ENCODE assay signal across 14 cellular contexts in the genomic region with DNA sequence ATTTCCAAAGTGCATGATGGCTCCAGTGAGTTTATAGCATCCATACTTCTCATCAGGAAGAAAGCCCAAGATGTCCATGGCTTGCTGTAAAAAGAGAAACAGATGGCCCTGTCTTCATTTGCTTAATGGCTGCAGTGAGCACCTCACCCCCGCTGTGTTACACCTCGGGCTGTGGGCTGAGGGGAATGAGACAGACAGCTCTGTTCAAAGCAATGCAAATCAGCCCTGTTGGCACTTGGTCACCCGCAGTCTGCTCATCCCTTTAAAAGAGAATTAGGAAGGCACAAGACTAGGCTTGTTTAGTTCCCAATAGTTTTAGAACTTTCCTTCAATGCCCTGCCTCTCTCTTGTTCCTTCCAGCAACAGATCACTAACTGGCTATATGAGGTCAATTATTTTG. TPM values are rescaled to one million over a fixed set of nuclear protein-coding genes. Genes with fewer than 3 reads are reported as not detected.
A peak's percentile ranks its signal among the peaks of the same experiment; 100 is the strongest.
DNase-seq lines count a peak whose midpoint lies in the region; ATAC-seq, FAIRE-seq and TF ChIP-seq lines count a peak whose summit lies in the region.
"Had no signal": no experiment of that assay in that cellular context is flagged by ENCODE, and none has a peak within 500 bp of the region (broad histone marks: within the 10 kb centered on the region; RNA-seq: fewer than 3 reads in every experiment).

No MANE protein-coding gene starts in this region.

- H3K9ac ChIP-seq in endothelial cell of umbilical vein (replicated peaks; ENCODE audit: extremely low read depth, insufficient read depth, low read length): no peak overlapping the region

- H3K27me3 Mint-ChIP-seq in activated CD8-positive, alpha-beta T cell treated with anti-CD3 and anti-CD28 coated beads, Interleukin-2, amount 10 ng/mL, durations not matched to agents 7 days and 5 days (ENCODE audit: low read depth): peaks cover 5% of the 10 kb centered on the region
- H3K27me3 Mint-ChIP-seq in activated CD4-positive, alpha-beta T cell treated with anti-CD3 and anti-CD28 coated beads, Interleukin-2, amount 10 ng/mL, durations not matched to agents 7 days and 5 days: no peaks in the 10 kb centered on the region
- H3K27me3 Mint-ChIP-seq: activated naive CD8-positive, alpha-beta T cell had no signal

- H3K9me3 ChIP-seq in endothelial cell of umbilical vein (replicated peaks; ENCODE audit: control insufficient read depth, insufficient read depth, low read length): no peaks in the 10 kb centered on the region

- DNase-seq in NCI-H526 (lab: John Stamatoyannopoulos, UW) (peak; percentile 53 to 67), endothelial cell of umbilical vein (ENCODE audit: low read depth, low spot score) (no peak), posterior cingulate gyrus (peak in 8 of 10 donors; percentile 33 to 92 (median 63)), putamen (ENCODE audit: low spot score) (no peak)
- DNase-seq in activated CD8-positive, alpha-beta T cell treated with anti-CD3 and anti-CD28 coated beads, Interleukin-2, amount 10 ng/mL, durations not matched to agents 7 days and 5 days: no peak
- DNase-seq in activated CD4-positive, alpha-beta T cell treated with anti-CD3 and anti-CD28 coated beads, Interleukin-2, amount 10 ng/mL, durations not matched to agents 7 days and 5 days: no peak
- DNase-seq: NCI-H2081 treated with DMSO at 0.1 percent for 48 hours, OCI-M1, small intestine had no signal

- H3K27ac ChIP-seq in endothelial cell of umbilical vein (ENCODE audit: insufficient read depth, low read depth, low read length): no peak overlapping the region
- H3K27ac ChIP-seq: HL-60 had no signal

- H4K20me1 ChIP-seq in endothelial cell of umbilical vein (replicated peaks; ENCODE audit: control insufficient read depth, extremely low read depth, insufficient read depth, low read length): no peaks in the 10 kb centered on the region

- no peaks in the 10 kb centered on the region for H3K36me3 ChIP-seq in endothelial cell of umbilical vein (ENCODE audit: control insufficient read depth in 2 of 2, extremely low read depth in 1 of 2, insufficient read depth in 2 of 2, low read length in 2 of 2)

- BruUV-seq in endothelial cell of umbilical vein (replicated peaks; lab: Mats Ljungman, UMichigan): no TSS peak

- POLR2A ChIA-PET in endothelial cell of umbilical vein (lab: Charles Lee): no interaction called here
- POLR2A ChIA-PET in activated CD8-positive, alpha-beta T cell treated with anti-CD3 and anti-CD28 coated beads, Interleukin-2, amount 10 ng/mL, durations not matched to agents 7 days and 5 days (lab: Charles Lee): no interaction called here
- POLR2A ChIA-PET in activated CD4-positive, alpha-beta T cell treated with anti-CD3 and anti-CD28 coated beads, Interleukin-2, amount 10 ng/mL, durations not matched to agents 7 days and 5 days (lab: Charles Lee): no interaction called here

- H3K4me1 ChIP-seq in endothelial cell of umbilical vein (ENCODE audit: control insufficient read depth, extremely low read depth, insufficient read depth, low read length): peaks cover 12% of the 10 kb centered on the region

- TF ChIP-seq CTCF in endothelial cell of umbilical vein (IDR thresholded peaks at IDR 0.05; ENCODE audit: extremely low read depth in 1 of 2, insufficient read depth in 1 of 2, low read depth in 1 of 2, low read length in 2 of 2): no peak

- no peaks in the 10 kb centered on the region for H3K27me3 ChIP-seq in endothelial cell of umbilical vein (ENCODE audit: control insufficient read depth in 2 of 2, insufficient read depth in 2 of 2, low read length in 2 of 2)

- FAIRE-seq in endothelial cell of umbilical vein (lab: Jason Lieb, UNC): no peak
- FAIRE-seq: small intestine had no signal

- no peaks in the 10 kb centered on the region for H3K9me3 Mint-ChIP-seq in activated CD8-positive, alpha-beta T cell treated with anti-CD3 and anti-CD28 coated beads, Interleukin-2, amount 10 ng/mL, durations not matched to agents 7 days and 5 days (ENCODE audit: insufficient read depth)
- no peaks in the 10 kb centered on the region for H3K9me3 Mint-ChIP-seq in activated CD4-positive, alpha-beta T cell treated with anti-CD3 and anti-CD28 coated beads, Interleukin-2, amount 10 ng/mL, durations not matched to agents 7 days and 5 days

- H3K4me3 ChIP-seq in endothelial cell of umbilical vein (replicated peaks in 1 of 3; ENCODE audit: insufficient read depth in 1 of 3, low read depth in 1 of 3, low read length in 3 of 3): no peak overlapping the region
- H3K4me3 ChIP-seq: lung had no signal

- peak; percentile 45 for ATAC-seq in HG02763 (IDR thresholded peaks at IDR 0.05; ENCODE audit: unreplicated experiment)
- ATAC-seq in activated CD8-positive, alpha-beta T cell treated with anti-CD3 and anti-CD28 coated beads, Interleukin-2, amount 10 ng/mL, durations not matched to agents 7 days and 5 days: no peak
- ATAC-seq in activated CD4-positive, CD25-positive, alpha-beta regulatory T cell treated with anti-CD3 and anti-CD28 coated beads, Interleukin-2, amount 50 U/mL, for 24 hours: no peak

- intact Hi-C loops in endothelial cell of umbilical vein (cut with micrococcal nuclease): no loop called here
- intact Hi-C loops in posterior cingulate gyrus (cut with DNase I): loop anchor here (5.0 to 10.0 kb wide), 2 partner anchors 432 to 560 kb away; no protein-coding TSS in a partner anchor

- H3K4me2 ChIP-seq in endothelial cell of umbilical vein (ENCODE audit: insufficient read depth, low read length): no peak overlapping the region

- no peaks in the 10 kb centered on the region for H3K79me2 ChIP-seq in endothelial cell of umbilical vein (ENCODE audit: control insufficient read depth, insufficient read depth, low read length)

- dilution Hi-C loops in endothelial cell of umbilical vein (cut with MboI; ENCODE audit: extremely low pct_ligation_motif_present, low sequenced_read_pairs): no loop called here

- H3K27ac Mint-ChIP-seq in activated CD8-positive, alpha-beta T cell treated with anti-CD3 and anti-CD28 coated beads, Interleukin-2, amount 10 ng/mL, durations not matched to agents 7 days and 5 days: no peak overlapping the region
- H3K27ac Mint-ChIP-seq in activated CD4-positive, alpha-beta T cell treated with anti-CD3 and anti-CD28 coated beads, Interleukin-2, amount 10 ng/mL, durations not matched to agents 7 days and 5 days: no peak overlapping the region
- H3K27ac Mint-ChIP-seq: activated naive CD8-positive, alpha-beta T cell had no signal

- peak overlapping the region; percentile 46 for H2AFZ ChIP-seq in endothelial cell of umbilical vein (ENCODE audit: low read depth, low read length)

- CTCF ChIA-PET in endothelial cell of umbilical vein (lab: Charles Lee): interaction anchor here (4.6 to 4.9 kb wide), 2 partner anchors 7 to 10 kb away, joined by 24 to 50 read pairs; no protein-coding TSS in a partner anchor
- CTCF ChIA-PET in activated CD8-positive, alpha-beta T cell treated with anti-CD3 and anti-CD28 coated beads, Interleukin-2, amount 10 ng/mL, durations not matched to agents 7 days and 5 days (lab: Charles Lee): interaction anchor here (2.7 kb wide), 1 partner anchor 67 kb away, joined by 14 read pairs; no protein-coding TSS in a partner anchor
- CTCF ChIA-PET in activated CD4-positive, alpha-beta T cell treated with anti-CD3 and anti-CD28 coated beads, Interleukin-2, amount 10 ng/mL, durations not matched to agents 7 days and 5 days (lab: Charles Lee): no interaction called here

- H3K9me1 ChIP-seq in endothelial cell of umbilical vein (replicated peaks; ENCODE audit: control insufficient read depth, extremely low read depth, insufficient read depth, low read length): no peaks in the 10 kb centered on the region

- peaks cover 2% of the 10 kb centered on the region for H3K4me1 Mint-ChIP-seq in activated CD8-positive, alpha-beta T cell treated with anti-CD3 and anti-CD28 coated beads, Interleukin-2, amount 10 ng/mL, durations not matched to agents 7 days and 5 days (ENCODE audit: low read depth)
- H3K4me1 Mint-ChIP-seq in activated CD4-positive, alpha-beta T cell treated with anti-CD3 and anti-CD28 coated beads, Interleukin-2, amount 10 ng/mL, durations not matched to agents 7 days and 5 days: no peaks in the 10 kb centered on the region

- H3K36me3 Mint-ChIP-seq in activated CD8-positive, alpha-beta T cell treated with anti-CD3 and anti-CD28 coated beads, Interleukin-2, amount 10 ng/mL, durations not matched to agents 7 days and 5 days (ENCODE audit: low read depth): no peaks in the 10 kb centered on the region
- H3K36me3 Mint-ChIP-seq in activated CD4-positive, alpha-beta T cell treated with anti-CD3 and anti-CD28 coated beads, Interleukin-2, amount 10 ng/mL, durations not matched to agents 7 days and 5 days (ENCODE audit: low read depth): no peaks in the 10 kb centered on the region
- H3K36me3 Mint-ChIP-seq: activated naive CD8-positive, alpha-beta T cell had no signal

- no peak for TF ChIP-seq POLR2A in endothelial cell of umbilical vein (IDR thresholded peaks at IDR 0.05; ENCODE audit: low read depth, low read length)

- H3K4me3 Mint-ChIP-seq in activated CD8-positive, alpha-beta T cell treated with anti-CD3 and anti-CD28 coated beads, Interleukin-2, amount 10 ng/mL, durations not matched to agents 7 days and 5 days: no peak overlapping the region
- H3K4me3 Mint-ChIP-seq in activated CD4-positive, alpha-beta T cell treated with anti-CD3 and anti-CD28 coated beads, Interleukin-2, amount 10 ng/mL, durations not matched to agents 7 days and 5 days: no peak overlapping the region
- H3K4me3 Mint-ChIP-seq: activated naive CD8-positive, alpha-beta T cell had no signal

TF ChIP-seq in endothelial cell of umbilical vein, 7 proteins besides CTCF, POLR2A, EP300 and RAD21 (continues in another document):
- TF ChIP-seq, protein P1, sequence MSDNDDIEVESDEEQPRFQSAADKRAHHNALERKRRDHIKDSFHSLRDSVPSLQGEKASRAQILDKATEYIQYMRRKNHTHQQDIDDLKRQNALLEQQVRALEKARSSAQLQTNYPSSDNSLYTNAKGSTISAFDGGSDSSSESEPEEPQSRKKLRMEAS (IDR thresholded peaks at IDR 0.05; ENCODE audit: insufficient read depth, insufficient read length): no peak
- no peak for TF ChIP-seq EZH2 (IDR thresholded peaks at IDR 0.05; ENCODE audit: borderline replicate concordance, low read depth, low read length, severe bottlenecking)

RNA-seq across cellular contexts. Expression of gene MYH15, which starts 25.2 kb away (rescaled TPM):
- total RNA-seq in endothelial cell of umbilical vein: 0.14 and 0.27 TPM in 2 replicates
- not detected in 2 replicates for polyA plus RNA-seq in endothelial cell of umbilical vein
- polyA plus RNA-seq in endothelial cell of umbilical vein (2011; cell fraction: cytosol; rRNA removed): 0.01 and 0.03 TPM in 2 replicates
- polyA plus RNA-seq in endothelial cell of umbilical vein (2011; cell fraction: nucleus; rRNA removed): 0.14 and 0.26 TPM in 2 replicates
- 0.15 and 0.28 TPM in 2 replicates for polyA plus RNA-seq in endothelial cell of umbilical vein (2012)
- polyA minus RNA-seq in endothelial cell of umbilical vein: not detected in 2 replicates
- polyA minus RNA-seq in endothelial cell of umbilical vein (2011; cell fraction: cytosol; rRNA and poly(A)+ RNA removed): not detected
- polyA minus RNA-seq in endothelial cell of umbilical vein (2011; cell fraction: nucleus; rRNA and poly(A)+ RNA removed): 0.14 and 0.24 TPM in 2 replicates
- total RNA-seq in activated CD8-positive, alpha-beta T cell treated with anti-CD3 and anti-CD28 coated beads, Interleukin-2, amount 10 ng/mL, durations not matched to agents 7 days and 5 days: under 1 TPM; 0.13 to 0.21 TPM
- under 1 TPM; 0.15 to 0.21 TPM for total RNA-seq in activated CD4-positive, alpha-beta T cell treated with anti-CD3 and anti-CD28 coated beads, Interleukin-2, amount 10 ng/mL, durations not matched to agents 7 days and 5 days

Comparison
In these comparisons a context has a peak if more than half of its experiments do, and no peak if none do; other contexts are left out.
1. DNase-seq: peak in NCI-H526 (2 of 2) and posterior cingulate gyrus (8 of 10); none in endothelial cell of umbilical vein (single experiment), activated CD8-positive, alpha-beta T cell treated with anti-CD3 and anti-CD28 coated beads, Interleukin-2, amount 10 ng/mL, durations not matched to agents 7 days and 5 days (single experiment), putamen (single experiment) and activated CD4-positive, alpha-beta T cell treated with anti-CD3 and anti-CD28 coated beads, Interleukin-2, amount 10 ng/mL, durations not matched to agents 7 days and 5 days (single experiment).